In the genomic region with DNA sequence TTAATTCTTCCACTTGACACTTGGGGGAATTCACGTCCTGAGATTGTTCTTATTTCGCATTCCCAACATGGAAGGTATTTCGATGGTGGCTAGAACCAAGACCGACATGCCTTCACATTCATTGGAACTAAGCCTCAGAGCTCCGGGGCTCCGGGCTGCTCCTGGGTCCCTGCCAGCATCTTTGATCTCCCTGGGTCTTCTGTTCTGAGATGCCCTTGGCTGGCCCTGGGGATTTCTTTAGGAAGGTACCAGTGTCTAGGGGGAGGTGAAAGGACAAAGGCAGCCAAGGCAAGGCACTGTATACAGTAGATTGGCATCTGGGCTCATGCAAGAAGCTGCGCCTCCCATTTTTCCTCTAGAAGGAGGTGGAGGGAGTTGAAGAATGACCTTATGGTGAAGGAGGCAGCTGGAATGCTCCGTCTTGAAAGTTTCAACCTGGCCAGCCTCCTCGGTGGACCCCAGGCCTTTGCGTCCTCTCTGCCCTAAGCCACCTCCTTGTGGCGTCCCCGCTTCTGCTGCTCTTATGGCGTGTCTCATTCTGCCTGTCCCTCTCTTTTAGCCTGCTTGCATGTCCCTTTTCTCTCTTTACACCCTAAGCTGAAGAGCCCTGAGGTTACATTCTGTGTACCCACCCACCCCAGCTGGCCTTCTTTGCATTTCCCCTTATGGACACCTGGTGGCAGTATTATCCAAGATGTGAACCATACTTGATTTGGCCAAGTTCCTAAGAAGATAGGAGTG, we compare ENCODE assay signal across 8 cellular contexts.
A peak's percentile ranks its signal among the peaks of the same experiment; 100 is the strongest.
DNase-seq lines count a peak whose midpoint lies in the region; FAIRE-seq and TF ChIP-seq lines count a peak whose summit lies in the region.

No MANE protein-coding gene starts in this region.

- H3K4me1 ChIP-seq in Caco-2, result no peaks in the 10 kb centered on the region
- no peaks in the 10 kb centered on the region for H3K4me1 ChIP-seq in adipocyte (ENCODE audit: control insufficient read depth, insufficient read depth, low read length)

- no peak overlapping the region for H3K4me3 ChIP-seq in Caco-2 (ENCODE audit: low read depth, low read length)
- no peak overlapping the region for H3K4me3 ChIP-seq in adipocyte (ENCODE audit: low read length)

- DNase-seq in Caco-2 (peak in 1 of 2 experiments; percentile 65), GM19240 (ENCODE audit: insufficient read length, low spot score) (peak; percentile 50), NCI-H2171 treated with DMSO at 0.1 percent for 48 hours (lab: John Stamatoyannopoulos, UW) (peak; percentile 56), adipocyte (ENCODE audit: low read depth) (peak; percentile 76), hepatic stellate cell (ENCODE audit: low spot score) (peak; percentile 81), stromal cell of bone marrow (ENCODE audit: low read depth) (peak; percentile 14), GM12892 (ENCODE audit: insufficient read length) (no peak)
- DNase-seq in activated CD4-positive, CD25-positive, alpha-beta regulatory T cell treated with anti-CD3 and anti-CD28 coated beads, Interleukin-2, amount 50 U/mL, for 72 hours, result no peak

- H3K36me3 ChIP-seq in Caco-2 (ENCODE audit: control insufficient read depth, insufficient read depth, low read length) (no peaks in the 10 kb centered on the region), adipocyte (ENCODE audit: control insufficient read depth, insufficient read depth, low read length, severe bottlenecking) (no peaks in the 10 kb centered on the region)

- H3K4me3 Mint-ChIP-seq in Caco-2 (ENCODE audit: unreplicated experiment), result no peak overlapping the region

- H3K27me3 Mint-ChIP-seq in Caco-2 (ENCODE audit: insufficient read depth, unreplicated experiment), result peaks cover 12% of the 10 kb centered on the region

- no TSS peak for BruUV-seq in Caco-2 (replicated peaks; lab: Mats Ljungman, UMichigan)

- FAIRE-seq in GM12892 (lab: Jason Lieb, UNC), result no peak

- H3K9ac ChIP-seq in adipocyte (ENCODE audit: low read length), result no peak overlapping the region

- POLR2A ChIA-PET in Caco-2 (lab: Charles Lee), result no interaction called here

- H3K27me3 ChIP-seq in Caco-2 (replicated peaks; ENCODE audit: control insufficient read depth, insufficient read depth, low read length) (no peaks in the 10 kb centered on the region; the same call in 1 of the 2 replicates), adipocyte (replicated peaks; ENCODE audit: control insufficient read depth, insufficient read depth, low read length) (peaks cover 58% of the 10 kb centered on the region)

- intact Hi-C loops in Caco-2 (cut with micrococcal nuclease; ENCODE audit: unreplicated experiment), result no loop called here

- CTCF ChIA-PET in Caco-2 (lab: Charles Lee), result interaction anchor here (0.6 to 1.0 kb wide), 6 partner anchors 20 to 1065 kb away, joined by 3 to 6 read pairs (median 3); no protein-coding TSS in a partner anchor

- no peak overlapping the region for H3K27ac Mint-ChIP-seq in Caco-2 (ENCODE audit: unreplicated experiment)

- H3K36me3 Mint-ChIP-seq in Caco-2 (ENCODE audit: insufficient read depth, unreplicated experiment), result no peaks in the 10 kb centered on the region

- H3K9me3 ChIP-seq in Caco-2 (no peaks in the 10 kb centered on the region), adipocyte (ENCODE audit: control insufficient read depth, low read length) (no peaks in the 10 kb centered on the region)

- H3K4me1 Mint-ChIP-seq in Caco-2 (ENCODE audit: low read depth, unreplicated experiment), result no peaks in the 10 kb centered on the region

- TF ChIP-seq POLR2A in GM12892 (IDR thresholded peaks at IDR 0.05; ENCODE audit: low read depth, low read length), result no peak

- no peaks in the 10 kb centered on the region for H3K9me3 Mint-ChIP-seq in Caco-2 (ENCODE audit: unreplicated experiment)

- peak; percentile 69 to 85 for TF ChIP-seq CTCF in Caco-2 (IDR thresholded peaks at IDR 0.05; ENCODE audit: insufficient read depth in 1 of 2, low read depth in 1 of 2, low read length in 1 of 2, severe bottlenecking in 1 of 2, unreplicated experiment in 1 of 2)

Comparison
In these comparisons a context has a peak if more than half of its experiments do, and no peak if none do; other contexts are left out.
1. DNase-seq: peak in GM19240 (single experiment), NCI-H2171 treated with DMSO at 0.1 percent for 48 hours (single experiment), adipocyte (single experiment), hepatic stellate cell (single experiment) and stromal cell of bone marrow (single experiment); none in GM12892 (single experiment) and activated CD4-positive, CD25-positive, alpha-beta regulatory T cell treated with anti-CD3 and anti-CD28 coated beads, Interleukin-2, amount 50 U/mL, for 72 hours (single experiment).